In the genomic region with DNA sequence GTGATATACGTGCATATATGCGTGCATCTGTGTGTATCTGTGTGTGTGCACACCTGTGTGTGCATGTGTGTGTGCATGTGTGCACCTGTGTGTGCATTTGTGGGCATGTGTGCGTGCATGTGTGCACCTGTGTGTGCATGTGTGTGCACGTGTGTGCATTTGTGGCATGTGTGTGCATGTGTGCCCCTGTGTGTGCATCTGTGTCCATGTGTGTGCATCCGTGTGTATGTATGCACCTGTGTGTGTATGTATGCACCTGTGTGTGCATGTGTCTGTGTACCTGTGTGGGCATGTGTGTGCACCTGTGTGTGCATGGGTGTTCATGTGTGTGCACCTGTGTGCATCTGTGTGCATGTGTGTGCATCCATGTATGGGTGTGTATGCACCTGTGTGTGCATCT, we compare ENCODE assay signal across 29 cellular contexts.
"Had no signal": no experiment of that assay in that cellular context is flagged by ENCODE, and none has a peak within 500 bp of the region (broad histone marks: within the 10 kb centered on the region; RNA-seq: fewer than 3 reads in every experiment).

No MANE protein-coding gene starts in this region.

- H3K36me3 Mint-ChIP-seq: mesothelial cell of epicardium; naive B cell; neural progenitor cell; stimulated activated effector memory CD8-positive, alpha-beta T cell treated with anti-CD3 and anti-CD28 coated beads, Interleukin-12 subunit alpha, Interleukin-12 subunit beta, amount 100 ng/mL, for 72 hours had no signal

- H3K9me3 Mint-ChIP-seq: endodermal cell; stimulated activated effector memory CD8-positive, alpha-beta T cell treated with anti-CD3 and anti-CD28 coated beads, Interleukin-12 subunit alpha, Interleukin-12 subunit beta, amount 100 ng/mL, for 72 hours had no signal

- H2AFZ ChIP-seq: hepatocyte, neural progenitor cell had no signal

- H3K4me3 ChIP-seq: esophagus muscularis mucosa, gastroesophageal sphincter, heart left ventricle, hepatocyte, left lung, mucosa of descending colon, neural progenitor cell, prostate gland, right atrium auricular region, sigmoid colon, testis, tibial artery, upper lobe of left lung, vagina had no signal

- H3K27ac ChIP-seq: esophagus muscularis mucosa, foreskin keratinocyte, gastroesophageal sphincter, heart left ventricle, hepatocyte, left lung, neural progenitor cell, prostate gland, right atrium auricular region, sigmoid colon, testis, tibial artery, upper lobe of left lung, vagina had no signal

- H3K4me2 ChIP-seq: hepatocyte, neural progenitor cell had no signal

- ATAC-seq: foreskin keratinocyte; gastroesophageal sphincter; left cardiac atrium; left lung; mucosa of descending colon; stimulated activated effector memory CD8-positive, alpha-beta T cell treated with anti-CD3 and anti-CD28 coated beads, Interleukin-12 subunit alpha, Interleukin-12 subunit beta, amount 100 ng/mL, for 72 hours; stimulated activated naive CD8-positive, alpha-beta T cell treated with anti-CD3 and anti-CD28 coated beads, Interleukin-15, Interleukin-2, amounts not matched to agents 100 U/mL and 50 U/mL, for 24 hours had no signal

- DNase-seq: effector CD8-positive, alpha-beta T cell; endodermal cell; foreskin keratinocyte; heart left ventricle; left cardiac atrium; left lung; mesenchymal stem cell; mucosa of descending colon; naive B cell; nucleus accumbens; sigmoid colon; stimulated activated CD4-positive, alpha-beta T cell treated with anti-CD3 and anti-CD28 coated beads, Interleukin-2, amount 100 ng/mL, for 24 hours; stimulated activated CD4-positive, alpha-beta T cell treated with anti-CD3 and anti-CD28 coated beads, Interleukin-4, amount 100 ng/mL, for 24 hours; stimulated activated naive CD8-positive, alpha-beta T cell treated with anti-CD3 and anti-CD28 coated beads, Interleukin-15, Interleukin-2, amounts not matched to agents 100 U/mL and 50 U/mL, for 24 hours; testis; tibial artery; upper lobe of left lung had no signal

- H3K4me1 Mint-ChIP-seq: endodermal cell; mesothelial cell of epicardium; naive B cell; nephron; neural progenitor cell; stimulated activated effector memory CD8-positive, alpha-beta T cell treated with anti-CD3 and anti-CD28 coated beads, Interleukin-12 subunit alpha, Interleukin-12 subunit beta, amount 100 ng/mL, for 72 hours had no signal

- H3K9ac ChIP-seq: neural progenitor cell had no signal

- H3K4me3 Mint-ChIP-seq: endodermal cell; mesothelial cell of epicardium; nephron; neural progenitor cell; stimulated activated effector memory CD8-positive, alpha-beta T cell treated with anti-CD3 and anti-CD28 coated beads, Interleukin-12 subunit alpha, Interleukin-12 subunit beta, amount 100 ng/mL, for 72 hours had no signal

- H3K36me3 ChIP-seq: esophagus muscularis mucosa, gastroesophageal sphincter, heart left ventricle, left lung, neural progenitor cell, prostate gland, right atrium auricular region, sigmoid colon, tibial artery, upper lobe of left lung, vagina had no signal

- H3K27ac Mint-ChIP-seq: endodermal cell; mesothelial cell of epicardium; naive B cell; nephron; neural progenitor cell; stimulated activated effector memory CD8-positive, alpha-beta T cell treated with anti-CD3 and anti-CD28 coated beads, Interleukin-12 subunit alpha, Interleukin-12 subunit beta, amount 100 ng/mL, for 72 hours had no signal

- H3K27me3 ChIP-seq: foreskin keratinocyte, hepatocyte, neural progenitor cell, right atrium auricular region, testis, tibial artery, upper lobe of left lung, vagina had no signal

- H3K79me2 ChIP-seq: hepatocyte had no signal

- FAIRE-seq: colon, endothelial cell of umbilical vein had no signal

- H3K9me3 ChIP-seq: mucosa of descending colon, prostate gland, right atrium auricular region, testis, upper lobe of left lung, vagina had no signal

- H3K4me1 ChIP-seq: esophagus muscularis mucosa, foreskin keratinocyte, gastroesophageal sphincter, heart left ventricle, left lung, neural progenitor cell, prostate gland, right atrium auricular region, sigmoid colon, testis, tibial artery, upper lobe of left lung, vagina had no signal
